20 cellular contexts compared by ENCODE assay signal in the genomic region with DNA sequence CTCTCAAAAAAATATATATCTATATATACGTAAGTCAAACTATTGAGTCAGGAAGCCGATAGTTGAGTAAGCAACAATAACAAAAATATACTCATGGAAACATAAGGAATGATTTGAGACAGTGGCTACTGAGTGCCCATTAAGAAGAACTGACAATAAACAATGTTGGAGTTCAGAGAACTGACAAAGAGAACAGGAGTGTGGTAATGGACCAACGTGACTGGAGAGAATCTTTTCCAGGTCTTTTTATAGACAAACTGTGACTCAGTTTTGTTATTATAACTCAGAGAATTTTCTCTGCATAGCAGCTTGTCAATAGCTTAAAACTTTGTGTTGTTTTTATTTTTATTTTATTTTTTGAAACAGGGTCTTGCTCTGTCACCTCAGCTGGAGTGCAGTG.
"Had no signal": no experiment of that assay in that cellular context is flagged by ENCODE, and none has a peak within 500 bp of the region (broad histone marks: within the 10 kb centered on the region; RNA-seq: fewer than 3 reads in every experiment).

No MANE protein-coding gene starts in this region.

- H3K36me3 Mint-ChIP-seq: activated naive CD4-positive, alpha-beta T cell treated with anti-CD3 and anti-CD28 coated beads, Interleukin-2, amount 10 ng/mL, durations not matched to agents 7 days and 5 days; memory B cell; stimulated activated memory B cell treated with anti-CD40 and anti-IgM and Interleukin-4, amounts not matched to agents 10 μg/mL and 1 μg/mL and 100 μg/mL, for 72 hours had no signal

- DNase-seq: activated B cell treated with CpG ODN at 0.5 μM for 24 hours; activated CD4-positive, alpha-beta T cell treated with anti-CD3 and anti-CD28 coated beads for 36 hours; activated CD4-positive, alpha-beta T cell treated with anti-CD3 and anti-CD28 coated beads, Interleukin-2, amount 50 U/mL, for 4 hours; activated naive CD4-positive, alpha-beta T cell treated with anti-CD3 and anti-CD28 coated beads, Interleukin-2, amount 10 ng/mL, durations not matched to agents 7 days and 5 days; amygdala; cerebellar nuclear complex; cortex of kidney; endodermal cell; esophagus squamous epithelium; islet precursor cell; left colon; mucosa of descending colon; nephron progenitor cell; stimulated activated CD4-positive, alpha-beta T cell treated with anti-CD3 and anti-CD28 coated beads, Interleukin-15, amount 100 ng/mL, for 24 hours; T-helper 17 cell; upper lobe of left lung had no signal

- H3K4me3 ChIP-seq: esophagus squamous epithelium, mucosa of descending colon, smooth muscle cell, upper lobe of left lung had no signal

- H3K4me2 ChIP-seq: smooth muscle cell had no signal

- H3K27me3 Mint-ChIP-seq: activated CD4-positive, alpha-beta T cell treated with anti-CD3 and anti-CD28 coated beads for 36 hours; activated naive CD4-positive, alpha-beta T cell treated with anti-CD3 and anti-CD28 coated beads, Interleukin-2, amount 10 ng/mL, durations not matched to agents 7 days and 5 days; memory B cell; stimulated activated memory B cell treated with anti-CD40 and anti-IgM and Interleukin-4, amounts not matched to agents 10 μg/mL and 1 μg/mL and 100 μg/mL, for 72 hours; T-helper 17 cell had no signal

- H3K9ac ChIP-seq: parathyroid adenoma had no signal

- H3K4me3 Mint-ChIP-seq: activated B cell treated with CpG ODN at 0.5 μM for 24 hours; activated CD4-positive, alpha-beta T cell treated with anti-CD3 and anti-CD28 coated beads for 36 hours; activated naive CD4-positive, alpha-beta T cell treated with anti-CD3 and anti-CD28 coated beads, Interleukin-2, amount 10 ng/mL, durations not matched to agents 7 days and 5 days; endodermal cell; memory B cell; nephron progenitor cell; stimulated activated memory B cell treated with anti-CD40 and anti-IgM and Interleukin-4, amounts not matched to agents 10 μg/mL and 1 μg/mL and 100 μg/mL, for 72 hours; T-helper 17 cell had no signal

- H3K36me3 ChIP-seq: esophagus squamous epithelium, upper lobe of left lung had no signal

- H3K9me3 ChIP-seq: esophagus squamous epithelium, mucosa of descending colon, upper lobe of left lung had no signal

- H3K27me3 ChIP-seq: esophagus squamous epithelium, upper lobe of left lung had no signal

- H2AFZ ChIP-seq: parathyroid adenoma had no signal

- H3K27ac ChIP-seq: esophagus squamous epithelium, parathyroid adenoma, upper lobe of left lung had no signal

- H3K27ac Mint-ChIP-seq: activated B cell treated with CpG ODN at 0.5 μM for 24 hours; activated CD4-positive, alpha-beta T cell treated with anti-CD3 and anti-CD28 coated beads for 36 hours; activated naive CD4-positive, alpha-beta T cell treated with anti-CD3 and anti-CD28 coated beads, Interleukin-2, amount 10 ng/mL, durations not matched to agents 7 days and 5 days; endodermal cell; memory B cell; nephron progenitor cell; stimulated activated memory B cell treated with anti-CD40 and anti-IgM and Interleukin-4, amounts not matched to agents 10 μg/mL and 1 μg/mL and 100 μg/mL, for 72 hours had no signal

- H3K9me3 Mint-ChIP-seq: activated B cell treated with CpG ODN at 0.5 μM for 24 hours; endodermal cell; memory B cell; nephron progenitor cell; stimulated activated memory B cell treated with anti-CD40 and anti-IgM and Interleukin-4, amounts not matched to agents 10 μg/mL and 1 μg/mL and 100 μg/mL, for 72 hours had no signal
